17 cellular contexts compared by ENCODE assay signal in the genomic region with DNA sequence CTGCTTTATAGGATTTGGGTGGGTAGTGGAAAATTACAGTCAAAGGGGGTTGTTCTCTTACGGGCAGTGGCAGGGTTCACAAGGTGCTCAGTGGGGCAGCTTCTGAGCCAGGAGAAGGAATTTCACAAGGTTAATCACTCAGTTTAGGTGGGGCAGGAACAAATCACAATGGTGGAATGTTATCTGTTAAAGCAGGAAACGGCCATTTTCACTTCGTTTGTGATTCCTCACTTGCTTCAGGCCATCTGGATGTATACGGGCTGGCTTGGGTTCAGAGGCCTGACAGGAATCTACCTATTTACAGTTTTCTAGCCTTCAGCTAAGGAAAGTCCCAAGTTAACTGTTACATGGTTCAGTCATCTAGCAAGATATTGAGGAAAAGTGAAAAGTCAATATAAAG.
DNase-seq lines count a peak whose midpoint lies in the region; ATAC-seq, FAIRE-seq and TF ChIP-seq lines count a peak whose summit lies in the region.
"Had no signal": no experiment of that assay in that cellular context is flagged by ENCODE, and none has a peak within 500 bp of the region (broad histone marks: within the 10 kb centered on the region; RNA-seq: fewer than 3 reads in every experiment).

No MANE protein-coding gene starts in this region.

- H3K9me3 ChIP-seq in H1 (ENCODE audit: insufficient read depth in 2 of 2, low read depth in 1 of 2, low read length in 1 of 2) = peaks cover 23% of the 10 kb centered on the region in 2 experiments
- no peaks in the 10 kb centered on the region for H3K9me3 ChIP-seq in keratinocyte (ENCODE audit: control insufficient read depth, low read depth, low read length)
- no peaks in the 10 kb centered on the region for H3K9me3 ChIP-seq in BE2C

- no peak overlapping the region for H3K18ac ChIP-seq in H1 (ENCODE audit: extremely low read depth, low read length)

- no peak overlapping the region for H2BK15ac ChIP-seq in H1 (ENCODE audit: low read length)

- no peak overlapping the region for H4K91ac ChIP-seq in H1 (replicated peaks; ENCODE audit: insufficient read length, low read length)

- 0 out of 2 replicates have a peak overlapping the region, but pooled peaks have one; percentile 11 for H2BK12ac ChIP-seq in H1 (ENCODE audit: low read depth, low read length)

- H2AK5ac ChIP-seq in H1 (ENCODE audit: low read depth, low read length) = no peak overlapping the region

- no peak overlapping the region for H3K56ac ChIP-seq in H1 (replicated peaks; ENCODE audit: insufficient read length, low read depth, low read length)

- H3K36me3 ChIP-seq in H1 (ENCODE audit: control insufficient read depth in 2 of 4, insufficient read depth in 4 of 4, low read length in 3 of 4) (peaks cover 0 to 26% (median 4%) of the 10 kb centered on the region in 4 experiments; a peak in 3 of 8 replicates), keratinocyte (ENCODE audit: control insufficient read depth in 2 of 2, extremely low read depth in 1 of 2, insufficient read depth in 2 of 2, low read length in 2 of 2) (no peaks in the 10 kb centered on the region), BE2C (no peaks in the 10 kb centered on the region)

- no peak for TF ChIP-seq EP300 in H1 (IDR thresholded peaks at IDR 0.05; ENCODE audit: borderline replicate concordance in 1 of 2, low read depth in 2 of 2, low read length in 2 of 2)

- H2AFZ ChIP-seq in H1 (ENCODE audit: low read length) (no peak overlapping the region), keratinocyte (ENCODE audit: control insufficient read depth, low read length) (peak overlapping the region; percentile 70)
- H2AFZ ChIP-seq: GM23248 had no signal

- TF ChIP-seq POLR2A in H1 (IDR thresholded peaks at IDR 0.05; ENCODE audit: control extremely low read depth in 1 of 2, low read depth in 2 of 2, low read length in 2 of 2) = no peak

- CTCF ChIA-PET in H1 (lab: Charles Lee; ENCODE audit: partially characterized antibody) = no interaction called here

- H3K4me1 ChIP-seq in H1 (replicated peaks in 1 of 4; ENCODE audit: control insufficient read depth in 3 of 4, insufficient read depth in 4 of 4, low read length in 3 of 4) (peaks cover 0 to 11% (median 2%) of the 10 kb centered on the region in 4 experiments; a peak in 1 of 7 replicates), keratinocyte (ENCODE audit: control insufficient read depth, extremely low read depth, insufficient read depth, low read length) (peaks cover 6% of the 10 kb centered on the region), BE2C (peaks cover 24% of the 10 kb centered on the region)

- TF ChIP-seq CTCF in H1 (IDR thresholded peaks at IDR 0.05; ENCODE audit: control extremely low read depth in 1 of 3, insufficient read depth in 1 of 3, low read depth in 1 of 3, low read length in 3 of 3) (no peak), keratinocyte (optimal IDR thresholded peaks at IDR 0.05 in 1 of 3, IDR thresholded peaks at IDR 0.05 in 1 of 3, conservative IDR thresholded peaks at IDR 0.05 in 1 of 3; ENCODE audit: extremely low read depth in 1 of 3, insufficient read depth in 2 of 3, low read length in 3 of 3) (no peak), BE2C (IDR thresholded peaks at IDR 0.05; ENCODE audit: low read depth, low read length) (no peak)

- peak overlapping the region; percentile 27; the same call in 1 of the 2 replicates for H2BK5ac ChIP-seq in H1 (ENCODE audit: low read depth, low read length)

- no peak overlapping the region for H2BK120ac ChIP-seq in H1 (replicated peaks; ENCODE audit: low read depth, low read length)

- POLR2A ChIA-PET in H1 (lab: Charles Lee; ENCODE audit: partially characterized antibody) = no interaction called here

- no peak for TF ChIP-seq RAD21 in H1 (IDR thresholded peaks at IDR 0.05 in 1 of 2, conservative IDR thresholded peaks at IDR 0.05 in 1 of 2; ENCODE audit: low read depth in 2 of 2, low read length in 2 of 2)

- H3K9ac ChIP-seq in H1 (replicated peaks in 1 of 4; ENCODE audit: extremely low read depth in 1 of 4, low read depth in 3 of 4, low read length in 3 of 4) (no peak overlapping the region), keratinocyte (ENCODE audit: control insufficient read depth, extremely low read depth, insufficient read depth, low read length) (no peak overlapping the region)
- H3K9ac ChIP-seq: GM23248 had no signal

- no peak overlapping the region for H4K8ac ChIP-seq in H1 (ENCODE audit: extremely low read depth, insufficient read depth, low read length)

- H3K4ac ChIP-seq in H1 (replicated peaks; ENCODE audit: insufficient read length, low read depth, low read length) = no peak overlapping the region

- no peaks in the 10 kb centered on the region for H3K9me1 ChIP-seq in keratinocyte (ENCODE audit: control insufficient read depth, extremely low read depth, insufficient read depth, low read length)

- H3K79me2 ChIP-seq in H1 (ENCODE audit: control insufficient read depth in 1 of 2, insufficient read depth in 2 of 2, low read length in 2 of 2) = no peaks in the 10 kb centered on the region
- H3K79me2 ChIP-seq in keratinocyte (ENCODE audit: control insufficient read depth, insufficient read depth, low read length) = no peaks in the 10 kb centered on the region

- no peak overlapping the region for H2BK20ac ChIP-seq in H1 (ENCODE audit: low read length)

- H3K4me3 ChIP-seq in H1 (ENCODE audit: extremely low read depth in 1 of 4, insufficient read depth in 2 of 4, low read depth in 3 of 4, low read length in 4 of 4) (no peak overlapping the region), keratinocyte (ENCODE audit: control insufficient read depth in 2 of 3, extremely low read depth in 1 of 3, insufficient read depth in 2 of 3, low read depth in 1 of 3, low read length in 3 of 3) (no peak overlapping the region), BE2C (ENCODE audit: low read depth, low read length) (no peak overlapping the region)
- H3K4me3 ChIP-seq: GM23248 had no signal

- no peak overlapping the region for H3K23ac ChIP-seq in H1 (ENCODE audit: insufficient read length)

- dilution Hi-C loops in keratinocyte (cut with MboI; ENCODE audit: extremely low pct_ligation_motif_present, low sequenced_read_pairs) = no loop called here

- peak overlapping the region; percentile 35 for H4K5ac ChIP-seq in H1 (ENCODE audit: insufficient read length, low read depth, low read length)

- no peak overlapping the region for H3K14ac ChIP-seq in H1 (ENCODE audit: insufficient read length)

- H3K23me2 ChIP-seq in H1 (ENCODE audit: low read depth, low read length) = no peaks in the 10 kb centered on the region

- H3K79me1 ChIP-seq in H1 (ENCODE audit: low read depth, low read length) = no peaks in the 10 kb centered on the region

- no peak for ATAC-seq in HG02571 (IDR thresholded peaks at IDR 0.05; ENCODE audit: unreplicated experiment)

- no peaks in the 10 kb centered on the region for H4K20me1 ChIP-seq in H1 (replicated peaks in 1 of 2; ENCODE audit: control insufficient read depth in 1 of 2, insufficient read depth in 2 of 2, low read length in 2 of 2)
- H4K20me1 ChIP-seq in keratinocyte (ENCODE audit: control insufficient read depth, extremely low read depth, insufficient read depth, low read length) = no peaks in the 10 kb centered on the region

- no peak for FAIRE-seq in H1 (lab: Jason Lieb, UNC)
- FAIRE-seq in keratinocyte (lab: Jason Lieb, UNC) = no peak
- FAIRE-seq: A204.1, G401.6, GM12891 had no signal

- WGBS in H1 (ENCODE audit: extremely low coverage in 1 of 2, insufficient coverage in 1 of 2, insufficient read length in 1 of 2, insufficient replicate concordance in 2 of 2, low coverage in 1 of 2, low lambda C conversion rate in 2 of 2, missing lambda C conversion rate in 1 of 2), 2 experiments = 90% methylated on average over 4 of the region's 4 CpGs; no CpG with 5 or more reads in 1 of the 2 experiments

- no peaks in the 10 kb centered on the region for H3K27me3 ChIP-seq in H1 (replicated peaks in 1 of 4; ENCODE audit: control insufficient read depth in 3 of 4, extremely low read depth in 1 of 4, insufficient read depth in 3 of 4, low read length in 3 of 4)
- no peaks in the 10 kb centered on the region for H3K27me3 ChIP-seq in keratinocyte (ENCODE audit: control insufficient read depth, extremely low read depth, insufficient read depth, low read length)
- H3K27me3 ChIP-seq in BE2C = no peaks in the 10 kb centered on the region

- peak; percentile 36 for DNase-seq in ELF-1 (ENCODE audit: low read depth, low spot score)
- peak; percentile 74 for DNase-seq in NCI-H226
- no peak for DNase-seq in H1 (ENCODE audit: low read depth in 1 of 2, low spot score in 2 of 2)
- DNase-seq in keratinocyte (ENCODE audit: low read depth, low spot score) = no peak
- DNase-seq in BE2C = no peak
- no peak for DNase-seq in middle frontal gyrus (ENCODE audit: extremely low spot score, low spot score)
- DNase-seq in NCI-H510A (lab: John Stamatoyannopoulos, UW) = no peak
- DNase-seq: CD4-positive, alpha-beta memory T cell; DMS79; GM23248; HCEC 1CT; HFFc6 had no signal

- H3K4me2 ChIP-seq in H1 (ENCODE audit: insufficient read depth in 1 of 2, low read depth in 2 of 2, low read length in 2 of 2) (no peak overlapping the region), keratinocyte (ENCODE audit: control insufficient read depth, extremely low read depth, insufficient read depth, low read depth, low read length) (peak overlapping the region; percentile 22)

- H3K27ac ChIP-seq in H1 (ENCODE audit: low read depth, low read length) = no peak overlapping the region
- H3K27ac ChIP-seq in keratinocyte (ENCODE audit: control insufficient read depth, insufficient read depth, low read length) = peak overlapping the region; percentile 4
- H3K27ac ChIP-seq: C4-2B, GM23248 had no signal

TF ChIP-seq in H1, 55 proteins besides CTCF, POLR2A, EP300 and RAD21 (continues in another document):
- TF ChIP-seq POU5F1 (IDR thresholded peaks at IDR 0.05; ENCODE audit: low read depth, low read length) (no peak), HDAC6 (IDR thresholded peaks at IDR 0.05; ENCODE audit: low read depth, low read length) (no peak), GABPA (IDR thresholded peaks at IDR 0.05; ENCODE audit: borderline replicate concordance, insufficient read depth, low read length) (no peak), NRF1 (IDR thresholded peaks at IDR 0.05; ENCODE audit: low read depth, low read length) (no peak), SIN3A (conservative IDR thresholded peaks at IDR 0.05 in 1 of 2, IDR thresholded peaks at IDR 0.05 in 1 of 2; ENCODE audit: low read depth in 1 of 2, low read length in 2 of 2) (no peak), BACH1 (IDR thresholded peaks at IDR 0.05; ENCODE audit: low read length) (no peak), TAF1 (IDR thresholded peaks at IDR 0.05; ENCODE audit: low read depth, low read length) (no peak), SRF (IDR thresholded peaks at IDR 0.05; ENCODE audit: low read depth, low read length) (no peak), CEBPB (IDR thresholded peaks at IDR 0.05; ENCODE audit: low read depth, low read length) (no peak), CREB1 (IDR thresholded peaks at IDR 0.05) (no peak), EGR1 (IDR thresholded peaks at IDR 0.05; ENCODE audit: borderline replicate concordance, low read depth, low read length) (no peak), CHD1 (IDR thresholded peaks at IDR 0.05; ENCODE audit: low read depth, low read length) (no peak), HDAC2 (IDR thresholded peaks at IDR 0.05; ENCODE audit: borderline replicate concordance in 1 of 2, low read depth in 2 of 2, low read length in 2 of 2) (no peak), EZH2 (IDR thresholded peaks at IDR 0.05; ENCODE audit: low read depth, low read length, severe bottlenecking) (no peak)

Comparison
In these comparisons a context has a peak if more than half of its experiments do, and no peak if none do; other contexts are left out.
1. DNase-seq: peak in ELF-1 (single experiment) and NCI-H226 (single experiment); none in H1 (0 of 2), keratinocyte (single experiment), BE2C (single experiment), middle frontal gyrus (single experiment) and NCI-H510A (single experiment).